In genomic region chr13:38785047-38785446, GRCh38 we compare ENCODE assay signal across 25 cellular contexts.
"Had no signal": no experiment of that assay in that cellular context is flagged by ENCODE, and none has a peak within 500 bp of the region (broad histone marks: within the 10 kb centered on the region; RNA-seq: fewer than 3 reads in every experiment).

No MANE protein-coding gene starts in this region.

- H3K9me3 ChIP-seq: gastrocnemius medialis, heart left ventricle, sigmoid colon, thoracic aorta had no signal

- H3K9me3 Mint-ChIP-seq: activated naive CD4-positive, alpha-beta T cell treated with anti-CD3 and anti-CD28 coated beads, Interleukin-2, amount 10 ng/mL, durations not matched to agents 7 days and 5 days; activated naive CD8-positive, alpha-beta T cell treated with anti-CD3 and anti-CD28 coated beads, Interleukin-2, amount 50 U/mL, for 24 hours; endodermal cell; stimulated activated memory B cell treated with anti-CD40 and anti-IgM and Interleukin-4, amounts not matched to agents 10 μg/mL and 1 μg/mL and 100 μg/mL, for 72 hours had no signal

- FAIRE-seq: colon, urothelium cell line had no signal

- H3K4me1 Mint-ChIP-seq: activated naive CD4-positive, alpha-beta T cell treated with anti-CD3 and anti-CD28 coated beads, Interleukin-2, amount 10 ng/mL, durations not matched to agents 7 days and 5 days; activated naive CD8-positive, alpha-beta T cell treated with anti-CD3 and anti-CD28 coated beads, Interleukin-2, amount 50 U/mL, for 24 hours; immature natural killer cell; stimulated activated memory B cell treated with anti-CD40 and anti-IgM and Interleukin-4, amounts not matched to agents 10 μg/mL and 1 μg/mL and 100 μg/mL, for 72 hours had no signal

- H3K27me3 Mint-ChIP-seq: activated naive CD4-positive, alpha-beta T cell treated with anti-CD3 and anti-CD28 coated beads, Interleukin-2, amount 10 ng/mL, durations not matched to agents 7 days and 5 days; stimulated activated memory B cell treated with anti-CD40 and anti-IgM and Interleukin-4, amounts not matched to agents 10 μg/mL and 1 μg/mL and 100 μg/mL, for 72 hours had no signal

- H3K36me3 Mint-ChIP-seq: activated naive CD4-positive, alpha-beta T cell treated with anti-CD3 and anti-CD28 coated beads, Interleukin-2, amount 10 ng/mL, durations not matched to agents 7 days and 5 days; immature natural killer cell; stimulated activated memory B cell treated with anti-CD40 and anti-IgM and Interleukin-4, amounts not matched to agents 10 μg/mL and 1 μg/mL and 100 μg/mL, for 72 hours had no signal

- DNase-seq: activated CD4-positive, alpha-beta T cell treated with anti-CD3 and anti-CD28 coated beads for 1 hour; activated CD8-positive, alpha-beta memory T cell treated with anti-CD3 and anti-CD28 coated beads for 24 hours; activated CD8-positive, alpha-beta memory T cell treated with anti-CD3 and anti-CD28 coated beads, Interleukin-2, amount 50 U/mL, for 48 hours; activated effector memory CD4-positive, alpha-beta T cell treated with Interleukin-2 at 50 U/mL for 16 hours; activated naive CD4-positive, alpha-beta T cell treated with anti-CD3 and anti-CD28 coated beads, Interleukin-2, amount 10 ng/mL, durations not matched to agents 7 days and 5 days; activated naive CD8-positive, alpha-beta T cell treated with anti-CD3 and anti-CD28 coated beads, Interleukin-2, amount 50 U/mL, for 24 hours; activated T-cell treated with anti-CD3 and anti-CD28 coated beads, Interleukin-2, amount 50 U/mL, for 48 hours; anterior cingulate cortex; brain microvascular endothelial cell; central memory CD4-positive, alpha-beta T cell; dorsolateral prefrontal cortex; endodermal cell; gastrocnemius medialis; heart left ventricle; immature natural killer cell; sigmoid colon; stimulated activated CD4-positive, alpha-beta T cell treated with anti-CD3 and anti-CD28 coated beads, Interleukin-4, amount 100 ng/mL, for 24 hours; SW 1271; T-helper 2 cell; WERI-Rb-1 had no signal

- H3K27ac ChIP-seq: brain microvascular endothelial cell, dorsolateral prefrontal cortex, epithelial cell of prostate, gastrocnemius medialis, heart left ventricle, sigmoid colon, thoracic aorta, WERI-Rb-1 had no signal

- H3K36me3 ChIP-seq: brain microvascular endothelial cell, gastrocnemius medialis, heart left ventricle, sigmoid colon, thoracic aorta, WERI-Rb-1 had no signal

- H3K4me3 ChIP-seq: dorsolateral prefrontal cortex, gastrocnemius medialis, heart left ventricle, sigmoid colon, thoracic aorta had no signal

- H3K4me1 ChIP-seq: gastrocnemius medialis, heart left ventricle, sigmoid colon had no signal

- H3K27ac Mint-ChIP-seq: activated naive CD4-positive, alpha-beta T cell treated with anti-CD3 and anti-CD28 coated beads, Interleukin-2, amount 10 ng/mL, durations not matched to agents 7 days and 5 days; activated naive CD8-positive, alpha-beta T cell treated with anti-CD3 and anti-CD28 coated beads, Interleukin-2, amount 50 U/mL, for 24 hours; endodermal cell; immature natural killer cell; stimulated activated memory B cell treated with anti-CD40 and anti-IgM and Interleukin-4, amounts not matched to agents 10 μg/mL and 1 μg/mL and 100 μg/mL, for 72 hours had no signal

- H3K4me3 Mint-ChIP-seq: activated naive CD4-positive, alpha-beta T cell treated with anti-CD3 and anti-CD28 coated beads, Interleukin-2, amount 10 ng/mL, durations not matched to agents 7 days and 5 days; activated naive CD8-positive, alpha-beta T cell treated with anti-CD3 and anti-CD28 coated beads, Interleukin-2, amount 50 U/mL, for 24 hours; endodermal cell; immature natural killer cell; stimulated activated memory B cell treated with anti-CD40 and anti-IgM and Interleukin-4, amounts not matched to agents 10 μg/mL and 1 μg/mL and 100 μg/mL, for 72 hours had no signal
